ENCODE assay signal across 19 cellular contexts in the genomic region with DNA sequence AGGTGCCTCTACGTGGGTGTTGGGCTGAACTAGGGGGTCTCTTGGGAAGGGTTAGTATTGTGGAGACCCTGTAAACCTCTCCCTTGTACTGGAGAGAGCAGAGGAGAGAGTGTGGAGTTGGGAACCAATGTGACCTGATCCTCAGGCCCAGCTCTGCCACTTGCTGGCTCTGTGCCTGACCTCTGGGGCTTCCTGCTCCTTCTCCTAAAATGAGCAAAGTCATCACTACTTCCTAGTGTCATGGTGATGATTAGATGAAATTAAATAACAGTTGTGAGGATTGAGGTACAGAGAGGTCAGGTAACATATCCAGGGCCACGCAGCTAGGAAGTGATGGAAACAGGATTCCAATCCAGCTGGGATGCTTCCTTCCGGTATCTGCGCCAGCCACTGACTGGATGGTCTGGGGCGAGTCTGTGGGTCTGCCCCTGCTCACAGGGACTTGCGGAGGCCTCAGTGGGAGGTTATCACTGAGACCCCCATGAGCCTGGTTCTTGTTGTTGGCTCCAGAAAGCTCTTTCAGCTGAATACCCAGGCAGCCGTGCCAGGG. TPM values are rescaled to one million over a fixed set of nuclear protein-coding genes. Genes with fewer than 3 reads are reported as not detected.
DNase-seq lines count a peak whose midpoint lies in the region; ATAC-seq and TF ChIP-seq lines count a peak whose summit lies in the region.
"Had no signal": no experiment of that assay in that cellular context is flagged by ENCODE, and none has a peak within 500 bp of the region (broad histone marks: within the 10 kb centered on the region; RNA-seq: fewer than 3 reads in every experiment).

No MANE protein-coding gene starts in this region.

- peaks cover 30 to 36% of the 10 kb centered on the region in 2 experiments for H3K4me1 ChIP-seq in trophoblast cell (ENCODE audit: control insufficient read depth in 1 of 2, insufficient read depth in 2 of 2, low read length in 2 of 2)
- H3K4me1 ChIP-seq: uterus had no signal

- H3K27me3 Mint-ChIP-seq in activated CD8-positive, alpha-beta memory T cell treated with anti-CD3 and anti-CD28 coated beads, Interleukin-2, amount 10 ng/mL, durations not matched to agents 7 days and 5 days = no peaks in the 10 kb centered on the region
- H3K27me3 Mint-ChIP-seq: activated naive CD4-positive, alpha-beta T cell treated with anti-CD3 and anti-CD28 coated beads, Interleukin-2, amount 50 U/mL, for 24 hours had no signal

- H3K4me3 Mint-ChIP-seq in activated CD8-positive, alpha-beta memory T cell treated with anti-CD3 and anti-CD28 coated beads, Interleukin-2, amount 10 ng/mL, durations not matched to agents 7 days and 5 days = no peak overlapping the region

- TF ChIP-seq CTCF in brain microvascular endothelial cell (IDR thresholded peaks at IDR 0.05; ENCODE audit: low read depth, low read length, missing control alignments) (no peak), foreskin fibroblast (IDR thresholded peaks at IDR 0.05; ENCODE audit: low read depth, low read length) (no peak)

- H3K4me1 Mint-ChIP-seq in activated CD8-positive, alpha-beta memory T cell treated with anti-CD3 and anti-CD28 coated beads, Interleukin-2, amount 10 ng/mL, durations not matched to agents 7 days and 5 days = peaks cover 73% of the 10 kb centered on the region

- no peak overlapping the region for H4K8ac ChIP-seq in trophoblast cell (ENCODE audit: low read depth, low read length)

- H3K27me3 ChIP-seq in brain microvascular endothelial cell (replicated peaks) (no peaks in the 10 kb centered on the region), trophoblast cell (ENCODE audit: insufficient read depth, low read length) (no peaks in the 10 kb centered on the region)
- H3K27me3 ChIP-seq: cardiac muscle cell, Peyer's patch, stomach, uterus had no signal

- peak overlapping the region; percentile 44 for H3K4ac ChIP-seq in trophoblast cell (ENCODE audit: low read depth, low read length)

- no peak overlapping the region for H2BK120ac ChIP-seq in trophoblast cell (ENCODE audit: insufficient read depth, low read length, poor library complexity)

- no peaks in the 10 kb centered on the region for H3K9me3 Mint-ChIP-seq in activated CD8-positive, alpha-beta memory T cell treated with anti-CD3 and anti-CD28 coated beads, Interleukin-2, amount 10 ng/mL, durations not matched to agents 7 days and 5 days (ENCODE audit: low read depth)
- H3K9me3 Mint-ChIP-seq: activated naive CD4-positive, alpha-beta T cell treated with anti-CD3 and anti-CD28 coated beads, Interleukin-2, amount 50 U/mL, for 24 hours had no signal

- WGBS in trophoblast cell (ENCODE audit: extremely low coverage, insufficient coverage, insufficient read length) = no CpG with 5 or more reads among the region's 7 CpGs

- no peak overlapping the region for H4K12ac ChIP-seq in trophoblast cell (ENCODE audit: low read depth, low read length)

- H3K14ac ChIP-seq in trophoblast cell (ENCODE audit: low read length) = no peak overlapping the region

- H2AK5ac ChIP-seq in trophoblast cell (ENCODE audit: low read length) = no peak overlapping the region

- H3K27ac Mint-ChIP-seq in activated CD8-positive, alpha-beta memory T cell treated with anti-CD3 and anti-CD28 coated beads, Interleukin-2, amount 10 ng/mL, durations not matched to agents 7 days and 5 days = peak overlapping the region; percentile 91
- H3K27ac Mint-ChIP-seq: activated naive CD4-positive, alpha-beta T cell treated with anti-CD3 and anti-CD28 coated beads, Interleukin-2, amount 50 U/mL, for 24 hours had no signal

- no peak overlapping the region for H2BK12ac ChIP-seq in trophoblast cell (ENCODE audit: low read length)

- H3K79me2 ChIP-seq in trophoblast cell (ENCODE audit: control insufficient read depth, insufficient read depth, low read length, poor library complexity) = peaks cover 7% of the 10 kb centered on the region

- H3K4me2 ChIP-seq in trophoblast cell (ENCODE audit: low read length) = no peak overlapping the region

- peaks cover 20% of the 10 kb centered on the region for H3K36me3 Mint-ChIP-seq in activated CD8-positive, alpha-beta memory T cell treated with anti-CD3 and anti-CD28 coated beads, Interleukin-2, amount 10 ng/mL, durations not matched to agents 7 days and 5 days

- no peak overlapping the region for H2AFZ ChIP-seq in trophoblast cell (ENCODE audit: insufficient read depth, low read length, poor library complexity)

- ATAC-seq in activated CD8-positive, alpha-beta memory T cell treated with anti-CD3 and anti-CD28 coated beads, Interleukin-2, amount 10 ng/mL, durations not matched to agents 7 days and 5 days = no peak
- no peak for ATAC-seq in HG03469 (IDR thresholded peaks at IDR 0.05; ENCODE audit: unreplicated experiment)
- ATAC-seq: HCT116 had no signal

- H3K9ac ChIP-seq in trophoblast cell (ENCODE audit: low read length) = no peak overlapping the region

- in situ Hi-C loops in brain microvascular endothelial cell (cut with HindIII; ENCODE audit: low pct_ligation_motif_present, low sequenced_read_pairs) = no loop called here

- peaks cover 2% of the 10 kb centered on the region for H3K79me1 ChIP-seq in trophoblast cell (ENCODE audit: low read length)

- no peak overlapping the region for H2BK5ac ChIP-seq in trophoblast cell (ENCODE audit: low read depth, low read length, poor library complexity)

- H4K91ac ChIP-seq in trophoblast cell (ENCODE audit: low read depth, low read length) = no peak overlapping the region

- no peaks in the 10 kb centered on the region for H3K9me3 ChIP-seq in trophoblast cell (ENCODE audit: insufficient read depth, low read depth, low read length)
- H3K9me3 ChIP-seq: Peyer's patch, stomach, uterus had no signal

- DNase-seq in activated CD8-positive, alpha-beta memory T cell treated with anti-CD3 and anti-CD28 coated beads, Interleukin-2, amount 10 ng/mL, durations not matched to agents 7 days and 5 days = no peak
- no peak for DNase-seq in activated CD8-positive, alpha-beta memory T cell treated with anti-CD3 and anti-CD28 coated beads, Interleukin-2, amount 50 U/mL, for 4 hours
- peak; percentile 40 for DNase-seq in M059J (ENCODE audit: low read depth)
- no peak for DNase-seq in brain microvascular endothelial cell
- no peak for DNase-seq in trophoblast cell
- DNase-seq in foreskin fibroblast = no peak
- DNase-seq in stimulated activated naive CD4-positive, alpha-beta T cell (lab: John Stamatoyannopoulos, UW) = no peak
- DNase-seq: activated CD4-positive, alpha-beta T cell treated with anti-CD3 and anti-CD28 coated beads, Interleukin-2, amount 50 U/mL, for 48 hours; midbrain; NCI-H187; NCI-H69; Peyer's patch; stomach; uterus had no signal

- H3K4me3 ChIP-seq in brain microvascular endothelial cell (ENCODE audit: low read depth, low read length) = no peak overlapping the region
- no peak overlapping the region for H3K4me3 ChIP-seq in trophoblast cell (ENCODE audit: low read depth, low read length)
- no peak overlapping the region for H3K4me3 ChIP-seq in foreskin fibroblast (ENCODE audit: low read depth in 1 of 2, low read length in 2 of 2)
- H3K4me3 ChIP-seq: cardiac muscle cell, Peyer's patch, skin epidermis, stomach, uterus had no signal

- peak overlapping the region; percentile 38 for H3K27ac ChIP-seq in brain microvascular endothelial cell
- no peak overlapping the region for H3K27ac ChIP-seq in trophoblast cell (ENCODE audit: low read depth, low read length)
- H3K27ac ChIP-seq: cardiac muscle cell, uterus had no signal

- H3K18ac ChIP-seq in trophoblast cell (ENCODE audit: low read length) = peak overlapping the region; percentile 56

- no peak overlapping the region for H3K23ac ChIP-seq in trophoblast cell (ENCODE audit: low read length)

- CTCF ChIA-PET in activated CD8-positive, alpha-beta memory T cell treated with anti-CD3 and anti-CD28 coated beads, Interleukin-2, amount 10 ng/mL, durations not matched to agents 7 days and 5 days (lab: Charles Lee) = interaction anchor here (1.2 to 4.4 kb wide), 4 partner anchors 9 to 205 kb away, joined by 6 to 27 read pairs (median 16); a partner anchor contains a TSS

- H3K36me3 ChIP-seq in brain microvascular endothelial cell (replicated peaks) (peaks cover 27% of the 10 kb centered on the region), trophoblast cell (ENCODE audit: control insufficient read depth in 1 of 2, insufficient read depth in 2 of 2, low read length in 2 of 2) (peaks cover 27 to 33% of the 10 kb centered on the region in 2 experiments)
- H3K36me3 ChIP-seq: cardiac muscle cell, Peyer's patch, uterus had no signal

RNA-seq across cellular contexts. Expression of a gene that starts 9.2 kb away (rescaled TPM):
- total RNA-seq in activated CD8-positive, alpha-beta memory T cell treated with anti-CD3 and anti-CD28 coated beads, Interleukin-2, amount 10 ng/mL, durations not matched to agents 7 days and 5 days = 10 to 100 TPM; 28.4 to 34.8 TPM
- total RNA-seq in M059J (2014; rRNA removed; shearing (Covaris generic)) = 27.2 and 45.4 TPM in 2 replicates
- 135 and 140 TPM in 2 replicates for polyA plus RNA-seq in trophoblast cell (2013)
